ENCODE assay signal across 8 cellular contexts in genomic region chr14:64478634-64479250, GRCh38. TPM values are rescaled to one million over a fixed set of nuclear protein-coding genes. Genes with fewer than 3 reads are reported as not detected.
DNase-seq lines count a peak whose midpoint lies in the region; ATAC-seq and TF ChIP-seq lines count a peak whose summit lies in the region.

No MANE protein-coding gene starts in this region.

- H3K4me1 ChIP-seq in cardiac muscle cell (ENCODE audit: low read depth) (no peaks in the 10 kb centered on the region), right cardiac atrium (ENCODE audit: control insufficient read depth, insufficient read depth, low read length) (no peaks in the 10 kb centered on the region), foreskin keratinocyte (no peaks in the 10 kb centered on the region), upper lobe of right lung (no peaks in the 10 kb centered on the region)

- TF ChIP-seq CTCF in cardiac muscle cell (IDR thresholded peaks at IDR 0.05; ENCODE audit: low read depth, low read length) (peak; percentile 40), foreskin keratinocyte (conservative IDR thresholded peaks at IDR 0.05) (peak; percentile 65), upper lobe of right lung (IDR thresholded peaks at IDR 0.05) (peak; percentile 51)

- ATAC-seq in right cardiac atrium (no peak), foreskin keratinocyte (no peak), upper lobe of right lung (no peak), HG02623 (IDR thresholded peaks at IDR 0.05; ENCODE audit: unreplicated experiment) (no peak), HG02973 (IDR thresholded peaks at IDR 0.05; ENCODE audit: unreplicated experiment) (no peak), HG03280 (IDR thresholded peaks at IDR 0.05; ENCODE audit: unreplicated experiment) (no peak)

- no peak overlapping the region for H3K27ac ChIP-seq in cardiac muscle cell
- no peak overlapping the region for H3K27ac ChIP-seq in right cardiac atrium (ENCODE audit: low read length)
- H3K27ac ChIP-seq in foreskin keratinocyte: no peak overlapping the region
- no peak overlapping the region for H3K27ac ChIP-seq in upper lobe of right lung

- no peaks in the 10 kb centered on the region for H3K27me3 ChIP-seq in cardiac muscle cell
- H3K27me3 ChIP-seq in right cardiac atrium (ENCODE audit: control insufficient read depth, insufficient read depth): no peaks in the 10 kb centered on the region
- no peaks in the 10 kb centered on the region for H3K27me3 ChIP-seq in foreskin keratinocyte
- no peaks in the 10 kb centered on the region for H3K27me3 ChIP-seq in upper lobe of right lung

- H3K36me3 ChIP-seq in cardiac muscle cell (no peaks in the 10 kb centered on the region), upper lobe of right lung (no peaks in the 10 kb centered on the region)

- H3K4me3 ChIP-seq in cardiac muscle cell (no peak overlapping the region), right cardiac atrium (ENCODE audit: low read length) (no peak overlapping the region), upper lobe of right lung (no peak overlapping the region)

- DNase-seq in cardiac muscle cell (ENCODE audit: low read depth in 1 of 2, low spot score in 1 of 2) (peak in 1 of 2 donors; percentile 56), right cardiac atrium (no peak), RKO (ENCODE audit: low spot score) (peak; percentile 35), foreskin keratinocyte (no peak), upper lobe of right lung (no peak)

- H3K9me3 ChIP-seq in cardiac muscle cell (ENCODE audit: low read depth) (no peaks in the 10 kb centered on the region), right cardiac atrium (ENCODE audit: control insufficient read depth, low read length) (no peaks in the 10 kb centered on the region), upper lobe of right lung (no peaks in the 10 kb centered on the region)

- intact Hi-C loops in right cardiac atrium (cut with DNase I) (loop anchor here in 3 of 4 donors (5.0 to 10.0 kb wide), 2 partner anchors 46 to 134 kb away; no protein-coding TSS in a partner anchor), upper lobe of right lung (cut with DNase I) (no loop called here)

RNA-seq across cellular contexts. Expression of gene AKAP5, which starts 13.4 kb away (rescaled TPM):
- total RNA-seq in cardiac muscle cell: 0.63 and 1.3 TPM in 2 replicates
- 0.18 and 0.94 TPM in 2 replicates for polyA plus RNA-seq in cardiac muscle cell
- total RNA-seq in right cardiac atrium: under 1 TPM; 0.20 to 0.24 (median 0.23) TPM
- polyA plus RNA-seq in right cardiac atrium: 0.09 TPM
- 0.10 and 0.11 TPM in 2 replicates for total RNA-seq in foreskin keratinocyte
- 0.01 and 0.02 TPM in 2 replicates for polyA plus RNA-seq in foreskin keratinocyte
- total RNA-seq in upper lobe of right lung: 3.6 TPM

RNA-seq across cellular contexts. Expression of gene ZBTB25, which starts 24.9 kb away (rescaled TPM):
- total RNA-seq in cardiac muscle cell (7.5 and 11.3 TPM in 2 replicates), right cardiac atrium (10 to 100 TPM; 14.1 to 18.4 (median 16.4) TPM), foreskin keratinocyte (7.1 TPM in 2 replicates), upper lobe of right lung (13.1 TPM)
- polyA plus RNA-seq in cardiac muscle cell (13.3 and 20.9 TPM in 2 replicates), right cardiac atrium (8.0 TPM), foreskin keratinocyte (2.1 and 3.2 TPM in 2 replicates)

RNA-seq across cellular contexts. Expression of gene ZBTB1, which starts 25.8 kb away (rescaled TPM):
- total RNA-seq in cardiac muscle cell (22.5 and 31.4 TPM in 2 replicates), right cardiac atrium (10 to 100 TPM; 24.0 to 27.6 (median 24.8) TPM), foreskin keratinocyte (28.4 and 34.3 TPM in 2 replicates), upper lobe of right lung (47.9 TPM)
- polyA plus RNA-seq in cardiac muscle cell (23.4 and 28.5 TPM in 2 replicates), right cardiac atrium (10.3 TPM), foreskin keratinocyte (6.1 and 6.9 TPM in 2 replicates)
